In the genomic region with DNA sequence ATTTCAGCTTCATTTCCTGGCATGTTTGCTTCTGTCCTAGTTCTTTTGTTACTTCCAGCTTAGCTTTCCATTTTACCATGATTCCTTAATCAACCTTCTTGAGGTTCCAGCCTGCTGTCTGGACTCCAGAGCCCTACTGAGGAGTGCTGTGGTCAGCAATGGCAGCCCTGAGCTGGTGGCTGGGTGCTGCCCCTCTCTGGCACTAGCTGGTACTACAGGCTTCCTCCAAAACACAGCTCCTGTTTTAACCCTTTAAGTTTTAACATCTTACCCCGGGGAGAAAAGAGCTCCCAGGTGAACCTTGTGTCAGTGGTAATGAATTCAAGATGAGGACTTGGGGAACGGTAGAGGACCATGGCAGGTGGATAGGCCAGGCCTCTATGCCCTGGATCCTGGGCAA, we compare ENCODE assay signal across 14 cellular contexts.
A peak's percentile ranks its signal among the peaks of the same experiment; 100 is the strongest.
DNase-seq lines count a peak whose midpoint lies in the region; ATAC-seq and TF ChIP-seq lines count a peak whose summit lies in the region.
"Had no signal": no experiment of that assay in that cellular context is flagged by ENCODE, and none has a peak within 500 bp of the region (broad histone marks: within the 10 kb centered on the region; RNA-seq: fewer than 3 reads in every experiment).

No MANE protein-coding gene starts in this region.

- no peaks in the 10 kb centered on the region for H3K9me3 ChIP-seq in Panc1 (ENCODE audit: control insufficient read depth, insufficient read depth, low read depth, low read length)
- no peaks in the 10 kb centered on the region for H3K9me3 ChIP-seq in uterus

- no peaks in the 10 kb centered on the region for H3K79me2 ChIP-seq in mesendoderm (ENCODE audit: control insufficient read depth, insufficient read depth, low read length)

- H3K23ac ChIP-seq in mesendoderm (ENCODE audit: low read length): no peak overlapping the region

- H2BK120ac ChIP-seq in mesendoderm (ENCODE audit: low read depth, low read length): no peak overlapping the region

- ATAC-seq in Panc1 (no peak), GM21717 (IDR thresholded peaks at IDR 0.05; ENCODE audit: unreplicated experiment) (no peak)
- ATAC-seq: activated CD4-positive, CD25-positive, alpha-beta regulatory T cell treated with anti-CD3 and anti-CD28 coated beads, Interleukin-2, amount 50 U/mL, for 24 hours had no signal

- H3K56ac ChIP-seq in mesendoderm (ENCODE audit: low read length): no peak overlapping the region

- H3K36me3 ChIP-seq in Panc1 (ENCODE audit: control insufficient read depth, insufficient read depth, low read length) (no peaks in the 10 kb centered on the region), mesendoderm (ENCODE audit: control insufficient read depth, insufficient read depth, low read length) (no peaks in the 10 kb centered on the region), uterus (no peaks in the 10 kb centered on the region)
- H3K36me3 ChIP-seq: SJSA1 had no signal

- H4K8ac ChIP-seq in mesendoderm (ENCODE audit: low read depth, low read length): no peak overlapping the region

- in situ Hi-C loops in Panc1 (cut with HindIII; ENCODE audit: low pct_unique_long_range_greater_than_20kb, low sequenced_read_pairs): no loop called here

- no peak overlapping the region for H2BK5ac ChIP-seq in mesendoderm (ENCODE audit: low read length)

- no peak overlapping the region for H3K4me2 ChIP-seq in mesendoderm (ENCODE audit: low read length)

- POLR2A ChIA-PET in Panc1 (lab: Charles Lee): no interaction called here

- no peak overlapping the region for H2AK5ac ChIP-seq in mesendoderm (ENCODE audit: low read length)

- H3K18ac ChIP-seq in mesendoderm (ENCODE audit: low read length): no peak overlapping the region

- no peak overlapping the region for H3K4ac ChIP-seq in mesendoderm (ENCODE audit: low read depth, low read length)

- no peak overlapping the region for H2BK15ac ChIP-seq in mesendoderm (replicated peaks; ENCODE audit: low read depth)

- CTCF ChIA-PET in Panc1 (lab: Charles Lee): no interaction called here

- no peak overlapping the region for H3K4me3 ChIP-seq in HFF-Myc (replicated peaks; ENCODE audit: low read depth, low read length)
- H3K4me3 ChIP-seq in Panc1 (ENCODE audit: low read depth in 2 of 2, low read length in 2 of 2): no peak overlapping the region
- no peak overlapping the region for H3K4me3 ChIP-seq in mesendoderm (ENCODE audit: low read length)
- no peak overlapping the region for H3K4me3 ChIP-seq in uterus
- H3K4me3 ChIP-seq: SJSA1 had no signal

- H3K27me3 ChIP-seq in Panc1 (ENCODE audit: control insufficient read depth, insufficient read depth, low read length) (no peaks in the 10 kb centered on the region), mesendoderm (ENCODE audit: insufficient read depth, low read length, poor library complexity) (no peaks in the 10 kb centered on the region), uterus (no peaks in the 10 kb centered on the region)
- H3K27me3 ChIP-seq: SJSA1 had no signal

- no peaks in the 10 kb centered on the region for H3K79me1 ChIP-seq in mesendoderm (ENCODE audit: low read length)

- TF ChIP-seq CTCF in HFF-Myc (IDR thresholded peaks at IDR 0.05; ENCODE audit: low read depth, low read length, missing control alignments) (peak; percentile 18), Panc1 (IDR thresholded peaks at IDR 0.05) (peak; percentile 52), uterus (IDR thresholded peaks at IDR 0.05) (no peak)

- H4K5ac ChIP-seq in mesendoderm (ENCODE audit: low read length): no peak overlapping the region

- intact Hi-C loops in Panc1 (cut with micrococcal nuclease; ENCODE audit: unreplicated experiment) (no loop called here), uterus (cut with DNase I; ENCODE audit: low total_unique reads) (no loop called here)

- WGBS in mesendoderm (ENCODE audit: extremely low coverage, insufficient coverage, low lambda C conversion rate): no CpG with 5 or more reads among the region's 2 CpGs

- BruUV-seq in Panc1 (replicated peaks; lab: Mats Ljungman, UMichigan): no TSS peak

- H3K27ac ChIP-seq in Panc1 (ENCODE audit: low read length) (no peak overlapping the region), mesendoderm (ENCODE audit: low read depth, low read length) (no peak overlapping the region), uterus (no peak overlapping the region)
- H3K27ac ChIP-seq: SJSA1 had no signal

- DNase-seq in ELF-1 (ENCODE audit: low read depth, low spot score) (peak; percentile 74), HFF-Myc (ENCODE audit: extremely low read depth, low read depth) (no peak), Panc1 (ENCODE audit: low read depth, low spot score) (no peak), mesendoderm (peak; percentile 58), NOMO-1 (lab: John Stamatoyannopoulos, UW; ENCODE audit: unreplicated experiment in 2 of 2) (no peak), uterus (no peak)
- no peak for DNase-seq in central memory CD4-positive, alpha-beta T cell
- DNase-seq: activated gamma-delta T cell treated with Interleukin-2 at 50 U/mL for 16 hours, DMS79 treated with DMSO at 0.1 percent for 48 hours, hippocampal formation, midbrain had no signal

- H3K9ac ChIP-seq in mesendoderm (ENCODE audit: low read length): no peak overlapping the region

- H3K4me1 ChIP-seq in Panc1 (ENCODE audit: control insufficient read depth, insufficient read depth, low read length) (no peaks in the 10 kb centered on the region), mesendoderm (ENCODE audit: control insufficient read depth, low read depth, low read length) (no peaks in the 10 kb centered on the region), uterus (no peaks in the 10 kb centered on the region)
- H3K4me1 ChIP-seq: SJSA1 had no signal

- TF ChIP-seq POLR2A in uterus (IDR thresholded peaks at IDR 0.05): no peak

Comparison
In these comparisons a context has a peak if more than half of its experiments do, and no peak if none do; other contexts are left out.
1. DNase-seq: peak in ELF-1 (single experiment) and mesendoderm (single experiment); none in HFF-Myc (single experiment), Panc1 (single experiment), NOMO-1 (0 of 2), uterus (0 of 2) and central memory CD4-positive, alpha-beta T cell (single experiment).
2. CTCF ChIP-seq: peak in HFF-Myc (single experiment) and Panc1 (single experiment); none in uterus (0 of 4).